In genomic region chr12:64181504-64182291, GRCh38 we compare ENCODE assay signal across 8 cellular contexts. TPM values are rescaled to one million over a fixed set of nuclear protein-coding genes. Genes with fewer than 3 reads are reported as not detected.
A peak's percentile ranks its signal among the peaks of the same experiment; 100 is the strongest.
DNase-seq lines count a peak whose midpoint lies in the region; ATAC-seq and TF ChIP-seq lines count a peak whose summit lies in the region.

No MANE protein-coding gene starts in this region.

- 44 to 57% methylated on average over 3 of the region's 3 CpGs for WGBS in endodermal cell (ENCODE audit: insufficient coverage in 1 of 2, insufficient read length in 1 of 2), 2 experiments

- H3K9me2 ChIP-seq in GM23338 (ENCODE audit: insufficient read depth) = no peaks in the 10 kb centered on the region

- CTCF ChIA-PET in AG04449 (lab: Yijun Ruan, JAX) = interaction anchor here (0.7 to 2.6 kb wide), 10 partner anchors 9 to 343 kb away, joined by 3 to 20 read pairs (median 4); partner anchors contain the start of gene SRGAP1
- CTCF ChIA-PET in activated naive CD4-positive, alpha-beta T cell treated with anti-CD3 and anti-CD28 coated beads for 36 hours (lab: Charles Lee) = interaction anchor here (0.5 to 0.7 kb wide), 2 partner anchors 174 to 203 kb away, joined by 3 read pairs; no protein-coding TSS in a partner anchor

- H3K4me3 ChIP-seq in AG04449 (ENCODE audit: low read depth, low read length) (peak overlapping the region; percentile 32), GM23338 (no peak overlapping the region), endodermal cell (ENCODE audit: low read length) (no peak overlapping the region)

- H3K9me3 ChIP-seq in endodermal cell (ENCODE audit: control insufficient read depth, low read length) = no peaks in the 10 kb centered on the region

- H3K9ac ChIP-seq in endodermal cell (ENCODE audit: extremely low read depth, low read length, poor library complexity, severe bottlenecking) = no peak overlapping the region

- H2AFZ ChIP-seq in GM23338 = peak overlapping the region; percentile 66

- no peaks in the 10 kb centered on the region for H3K79me2 ChIP-seq in GM23338 (replicated peaks; ENCODE audit: insufficient read depth)

- TF ChIP-seq CTCF in AG04449 (IDR thresholded peaks at IDR 0.05; ENCODE audit: insufficient read depth, low read length, missing control alignments) (peak; percentile 59), GM23338 (conservative IDR thresholded peaks at IDR 0.05; ENCODE audit: low read depth in 2 of 2) (peak; percentile 62 to 87), endodermal cell (conservative IDR thresholded peaks at IDR 0.05) (peak; percentile 75)

- H3K4me1 ChIP-seq in GM23338 (ENCODE audit: insufficient read depth) = no peaks in the 10 kb centered on the region
- H3K4me1 ChIP-seq in endodermal cell (ENCODE audit: control insufficient read depth, insufficient read depth, low read length) = no peaks in the 10 kb centered on the region

- H3K4me2 ChIP-seq in GM23338 = no peak overlapping the region

- H3K27me3 Mint-ChIP-seq in GM23338 (ENCODE audit: insufficient read depth, low read depth, poor library complexity) = peaks cover 3% of the 10 kb centered on the region
- H3K27me3 Mint-ChIP-seq in endodermal cell (ENCODE audit: insufficient read depth) = peaks cover 2% of the 10 kb centered on the region
- H3K27me3 Mint-ChIP-seq in activated naive CD4-positive, alpha-beta T cell treated with anti-CD3 and anti-CD28 coated beads for 36 hours (ENCODE audit: low read depth) = no peaks in the 10 kb centered on the region

- H3K27ac ChIP-seq in GM23338 (ENCODE audit: low read depth) (no peak overlapping the region), endodermal cell (ENCODE audit: low read depth, low read length) (no peak overlapping the region)

- H3K36me3 Mint-ChIP-seq in GM23338 (ENCODE audit: low read depth) (no peaks in the 10 kb centered on the region), endodermal cell (ENCODE audit: low read depth) (peaks cover 3% of the 10 kb centered on the region)
- H3K36me3 Mint-ChIP-seq in activated naive CD4-positive, alpha-beta T cell treated with anti-CD3 and anti-CD28 coated beads for 36 hours (ENCODE audit: low read depth) = peaks cover 6% of the 10 kb centered on the region

- POLR2A ChIA-PET in AG04449 (lab: Yijun Ruan, JAX) = interaction anchor here (0.6 to 2.3 kb wide), 7 partner anchors 10 to 338 kb away, joined by 3 to 14 read pairs (median 3); partner anchors contain the start of gene SRGAP1

- H3K9me3 Mint-ChIP-seq in GM23338 (no peaks in the 10 kb centered on the region), endodermal cell (peaks cover 7% of the 10 kb centered on the region)
- no peaks in the 10 kb centered on the region for H3K9me3 Mint-ChIP-seq in activated naive CD4-positive, alpha-beta T cell treated with anti-CD3 and anti-CD28 coated beads for 36 hours

- DNase-seq in AG04449 (ENCODE audit: low read depth, low spot score) = peak; percentile 89
- DNase-seq in GM23338 (ENCODE audit: low spot score) = peak; percentile 42
- peak; percentile 8 for DNase-seq in NCI-H774 (lab: John Stamatoyannopoulos, UW)
- DNase-seq in endodermal cell = peak; percentile 74
- DNase-seq in middle frontal gyrus (ENCODE audit: extremely low spot score, low spot score) = peak; percentile 59
- DNase-seq in activated naive CD4-positive, alpha-beta T cell treated with anti-CD3 and anti-CD28 coated beads for 36 hours = no peak
- DNase-seq in activated T-cell treated with anti-CD3 and anti-CD28 coated beads for 4 hours = no peak

- no peaks in the 10 kb centered on the region for H4K20me1 ChIP-seq in GM23338 (replicated peaks; ENCODE audit: insufficient read depth)

- H3K36me3 ChIP-seq in GM23338 (ENCODE audit: insufficient read depth) = no peaks in the 10 kb centered on the region
- no peaks in the 10 kb centered on the region for H3K36me3 ChIP-seq in endodermal cell (ENCODE audit: control insufficient read depth, insufficient read depth, low read length)

- H3F3A ChIP-seq in GM23338 (replicated peaks; ENCODE audit: low read depth) = no peaks in the 10 kb centered on the region

- H3K27me3 ChIP-seq in GM23338 (ENCODE audit: insufficient read depth) (no peaks in the 10 kb centered on the region), endodermal cell (ENCODE audit: control insufficient read depth, insufficient read depth, low read length, poor library complexity, severe bottlenecking) (no peaks in the 10 kb centered on the region)

- ATAC-seq in GM23338 = peak; percentile 92
- no peak for ATAC-seq in GM21515 (IDR thresholded peaks at IDR 0.05; ENCODE audit: unreplicated experiment)

- H3K4me3 Mint-ChIP-seq in GM23338 (no peak overlapping the region), endodermal cell (no peak overlapping the region)
- no peak overlapping the region for H3K4me3 Mint-ChIP-seq in activated naive CD4-positive, alpha-beta T cell treated with anti-CD3 and anti-CD28 coated beads for 36 hours

- no peak overlapping the region for H3K27ac Mint-ChIP-seq in GM23338
- no peak overlapping the region for H3K27ac Mint-ChIP-seq in endodermal cell
- no peak overlapping the region for H3K27ac Mint-ChIP-seq in activated naive CD4-positive, alpha-beta T cell treated with anti-CD3 and anti-CD28 coated beads for 36 hours

- H3K4me1 Mint-ChIP-seq in GM23338 (no peaks in the 10 kb centered on the region; the same call in 2 of the 3 replicates), endodermal cell (peaks cover 3% of the 10 kb centered on the region)
- H3K4me1 Mint-ChIP-seq in activated naive CD4-positive, alpha-beta T cell treated with anti-CD3 and anti-CD28 coated beads for 36 hours (ENCODE audit: low read depth) = no peaks in the 10 kb centered on the region

- intact Hi-C loops in activated naive CD4-positive, alpha-beta T cell treated with anti-CD3 and anti-CD28 coated beads for 36 hours (cut with micrococcal nuclease) = no loop called here

TF ChIP-seq in GM23338, 12 proteins besides CTCF, POLR2A, EP300 and RAD21 (continues in another document):
- TF ChIP-seq ZNF114 (CRISPR knock-in tag; IDR thresholded peaks at IDR 0.05) = no peak
- no peak for TF ChIP-seq NANOG (IDR thresholded peaks at IDR 0.05; ENCODE audit: borderline replicate concordance)
- TF ChIP-seq, protein P1, sequence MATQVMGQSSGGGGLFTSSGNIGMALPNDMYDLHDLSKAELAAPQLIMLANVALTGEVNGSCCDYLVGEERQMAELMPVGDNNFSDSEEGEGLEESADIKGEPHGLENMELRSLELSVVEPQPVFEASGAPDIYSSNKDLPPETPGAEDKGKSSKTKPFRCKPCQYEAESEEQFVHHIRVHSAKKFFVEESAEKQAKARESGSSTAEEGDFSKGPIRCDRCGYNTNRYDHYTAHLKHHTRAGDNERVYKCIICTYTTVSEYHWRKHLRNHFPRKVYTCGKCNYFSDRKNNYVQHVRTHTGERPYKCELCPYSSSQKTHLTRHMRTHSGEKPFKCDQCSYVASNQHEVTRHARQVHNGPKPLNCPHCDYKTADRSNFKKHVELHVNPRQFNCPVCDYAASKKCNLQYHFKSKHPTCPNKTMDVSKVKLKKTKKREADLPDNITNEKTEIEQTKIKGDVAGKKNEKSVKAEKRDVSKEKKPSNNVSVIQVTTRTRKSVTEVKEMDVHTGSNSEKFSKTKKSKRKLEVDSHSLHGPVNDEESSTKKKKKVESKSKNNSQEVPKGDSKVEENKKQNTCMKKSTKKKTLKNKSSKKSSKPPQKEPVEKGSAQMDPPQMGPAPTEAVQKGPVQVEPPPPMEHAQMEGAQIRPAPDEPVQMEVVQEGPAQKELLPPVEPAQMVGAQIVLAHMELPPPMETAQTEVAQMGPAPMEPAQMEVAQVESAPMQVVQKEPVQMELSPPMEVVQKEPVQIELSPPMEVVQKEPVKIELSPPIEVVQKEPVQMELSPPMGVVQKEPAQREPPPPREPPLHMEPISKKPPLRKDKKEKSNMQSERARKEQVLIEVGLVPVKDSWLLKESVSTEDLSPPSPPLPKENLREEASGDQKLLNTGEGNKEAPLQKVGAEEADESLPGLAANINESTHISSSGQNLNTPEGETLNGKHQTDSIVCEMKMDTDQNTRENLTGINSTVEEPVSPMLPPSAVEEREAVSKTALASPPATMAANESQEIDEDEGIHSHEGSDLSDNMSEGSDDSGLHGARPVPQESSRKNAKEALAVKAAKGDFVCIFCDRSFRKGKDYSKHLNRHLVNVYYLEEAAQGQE (IDR thresholded peaks at IDR 0.05; ENCODE audit: unreplicated experiment) = no peak

RNA-seq across cellular contexts. Expression of gene KICS2, which starts 40.4 kb away (rescaled TPM):
- 10.5 TPM in 2 replicates for total RNA-seq in GM23338 (2014; rRNA removed; shearing (Covaris generic))
- 7.6 and 8.1 TPM in 2 replicates for polyA plus RNA-seq in GM23338 (2016; fragmentation: Nextera tagmentation; extraction: Ambion mirVana)
- 10 to 100 TPM in 1 of 2 donors, 1 to 10 TPM in 1; 8.0 to 16.6 TPM for total RNA-seq in endodermal cell
- polyA plus RNA-seq in endodermal cell (2013, experiment 1 of 2) = 3.6 TPM
- polyA plus RNA-seq in endodermal cell (2013, experiment 2 of 2) = 3.0 TPM
- 10 to 100 TPM; 13.3 to 15.6 TPM for total RNA-seq in activated naive CD4-positive, alpha-beta T cell treated with anti-CD3 and anti-CD28 coated beads for 36 hours

Comparison
In these comparisons a context has a peak if more than half of its experiments do, and no peak if none do; other contexts are left out.
1. DNase-seq: peak in AG04449 (single experiment), GM23338 (single experiment), NCI-H774 (single experiment), endodermal cell (single experiment) and middle frontal gyrus (single experiment); none in activated naive CD4-positive, alpha-beta T cell treated with anti-CD3 and anti-CD28 coated beads for 36 hours (single experiment) and activated T-cell treated with anti-CD3 and anti-CD28 coated beads for 4 hours (single experiment).
2. Peak in every context shown above with its lines, with median percentiles within 50 percentile points of each other: CTCF ChIP-seq.